ENCODE assay signal across 1 cellular context in genomic region chr9:96137666-96138429, GRCh38.
TF ChIP-seq lines count a peak whose summit lies in the region.

No MANE protein-coding gene starts in this region.

TF ChIP-seq in H1, 55 proteins besides CTCF, POLR2A, EP300 and RAD21 (continued from another document):
- TF ChIP-seq CHD7 (IDR thresholded peaks at IDR 0.05; ENCODE audit: insufficient replicate concordance, low read length), result no peak
- no peak for TF ChIP-seq GABPA (IDR thresholded peaks at IDR 0.05; ENCODE audit: borderline replicate concordance, insufficient read depth, low read length)
- TF ChIP-seq HDAC6 (IDR thresholded peaks at IDR 0.05; ENCODE audit: low read depth, low read length), result no peak
- no peak for TF ChIP-seq SIN3A (conservative IDR thresholded peaks at IDR 0.05 in 1 of 2, IDR thresholded peaks at IDR 0.05 in 1 of 2; ENCODE audit: low read depth in 1 of 2, low read length in 2 of 2)
- no peak for TF ChIP-seq BRCA1 (IDR thresholded peaks at IDR 0.05; ENCODE audit: low read depth, low read length)
- no peak for TF ChIP-seq KDM1A (IDR thresholded peaks at IDR 0.05; ENCODE audit: borderline replicate concordance, low read length)
- TF ChIP-seq TCF12 (IDR thresholded peaks at IDR 0.05; ENCODE audit: low read depth, low read length), result no peak
- TF ChIP-seq EZH2 (IDR thresholded peaks at IDR 0.05; ENCODE audit: low read depth, low read length, severe bottlenecking), result no peak
- TF ChIP-seq MAX (IDR thresholded peaks at IDR 0.05), result no peak
- TF ChIP-seq RFX5 (IDR thresholded peaks at IDR 0.05; ENCODE audit: borderline replicate concordance, low read depth, low read length), result no peak
- no peak for TF ChIP-seq NRF1 (IDR thresholded peaks at IDR 0.05; ENCODE audit: low read depth, low read length)
- TF ChIP-seq SIRT6 (IDR thresholded peaks at IDR 0.05; ENCODE audit: low read length), result no peak
- TF ChIP-seq CHD2 (IDR thresholded peaks at IDR 0.05; ENCODE audit: low read length), result no peak
TF ChIP-seq in H1: peak in this region for 0.
